In the genomic region with DNA sequence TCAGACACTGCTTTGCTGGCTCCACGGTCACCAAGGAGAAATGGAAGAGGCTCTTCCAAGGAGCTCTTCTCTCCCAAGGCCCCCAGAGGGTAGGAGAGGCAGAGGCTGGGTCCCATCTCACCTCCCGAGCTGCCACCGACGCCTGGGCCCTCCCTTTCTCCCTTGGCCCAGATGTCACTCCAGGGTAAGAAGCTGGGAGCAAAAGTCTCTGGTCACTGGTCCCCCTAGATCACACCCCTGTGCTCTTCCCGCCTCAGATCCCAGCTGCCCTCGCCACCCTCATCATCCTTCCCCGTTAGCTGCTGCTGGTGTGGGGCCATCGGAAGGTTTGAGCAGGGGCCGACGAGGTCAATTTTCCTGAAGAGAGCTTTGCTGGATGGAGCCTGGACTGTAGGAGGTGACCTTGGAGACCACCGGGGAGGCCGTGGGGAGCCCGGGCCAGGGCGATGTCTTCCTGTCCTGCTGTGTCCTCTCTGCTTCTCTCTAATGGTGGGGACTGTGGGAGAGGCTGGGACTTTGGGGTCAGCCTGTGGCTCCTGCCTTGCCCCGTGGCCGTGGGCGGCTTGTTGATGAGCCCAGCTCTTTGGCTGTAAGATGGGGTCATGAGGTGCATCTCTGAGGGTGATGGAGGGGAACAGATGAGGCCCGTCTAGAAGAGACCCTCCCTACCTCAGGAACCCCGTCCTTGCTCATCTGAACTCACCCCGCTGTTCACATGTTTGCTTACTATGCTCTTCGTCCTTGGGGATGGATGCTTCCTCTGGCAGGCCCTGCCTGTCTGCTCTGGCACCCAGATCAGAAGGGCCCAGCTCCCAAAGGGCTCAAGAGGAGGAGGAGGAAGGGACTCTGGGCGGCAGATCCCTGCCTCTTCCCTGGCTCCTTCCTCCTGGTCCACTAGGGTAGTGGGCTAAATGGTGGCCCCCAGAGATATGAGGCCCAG, we compare ENCODE assay signal across 1 cellular context.
TF ChIP-seq lines count a peak whose summit lies in the region.

No MANE protein-coding gene starts in this region.

TF ChIP-seq in HepG2, 621 proteins besides CTCF, POLR2A, EP300 and RAD21 (continues in another document):
- TF ChIP-seq, protein P1, sequence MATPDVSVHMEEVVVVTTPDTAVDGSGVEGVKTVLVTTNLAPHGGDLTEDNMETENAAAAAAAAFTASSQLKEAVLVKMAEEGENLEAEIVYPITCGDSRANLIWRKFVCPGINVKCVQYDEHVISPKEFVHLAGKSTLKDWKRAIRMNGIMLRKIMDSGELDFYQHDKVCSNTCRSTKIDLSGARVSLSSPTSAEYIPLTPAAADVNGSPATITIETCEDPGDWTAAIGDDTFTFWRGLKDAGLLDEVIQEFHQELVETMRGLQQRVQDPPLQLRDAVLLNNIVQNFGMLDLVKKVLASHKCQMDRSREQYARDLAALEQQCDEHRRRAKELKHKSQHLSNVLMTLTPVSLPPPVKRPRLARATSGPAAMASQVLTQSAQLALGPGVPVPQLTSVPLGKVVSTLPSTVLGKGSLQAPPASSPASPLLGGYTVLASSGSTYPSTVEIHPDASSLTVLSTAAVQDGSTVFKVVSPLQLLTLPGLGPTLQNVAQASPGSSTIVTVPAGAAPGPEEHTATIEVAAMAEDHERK (CRISPR knock-in tag; IDR thresholded peaks at IDR 0.05; ENCODE audit: low read depth) = no peak
- TF ChIP-seq, protein P2, sequence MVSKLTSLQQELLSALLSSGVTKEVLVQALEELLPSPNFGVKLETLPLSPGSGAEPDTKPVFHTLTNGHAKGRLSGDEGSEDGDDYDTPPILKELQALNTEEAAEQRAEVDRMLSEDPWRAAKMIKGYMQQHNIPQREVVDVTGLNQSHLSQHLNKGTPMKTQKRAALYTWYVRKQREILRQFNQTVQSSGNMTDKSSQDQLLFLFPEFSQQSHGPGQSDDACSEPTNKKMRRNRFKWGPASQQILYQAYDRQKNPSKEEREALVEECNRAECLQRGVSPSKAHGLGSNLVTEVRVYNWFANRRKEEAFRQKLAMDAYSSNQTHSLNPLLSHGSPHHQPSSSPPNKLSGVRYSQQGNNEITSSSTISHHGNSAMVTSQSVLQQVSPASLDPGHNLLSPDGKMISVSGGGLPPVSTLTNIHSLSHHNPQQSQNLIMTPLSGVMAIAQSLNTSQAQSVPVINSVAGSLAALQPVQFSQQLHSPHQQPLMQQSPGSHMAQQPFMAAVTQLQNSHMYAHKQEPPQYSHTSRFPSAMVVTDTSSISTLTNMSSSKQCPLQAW (CRISPR knock-in tag; IDR thresholded peaks at IDR 0.05) = peak; percentile 7; the same call in 1 of the 2 replicates
- TF ChIP-seq DMAP1 (CRISPR knock-in tag; IDR thresholded peaks at IDR 0.05) (no peak), KLF12 (CRISPR knock-in tag; IDR thresholded peaks at IDR 0.05; ENCODE audit: borderline replicate concordance) (no peak), ZNF296 (CRISPR knock-in tag; conservative IDR thresholded peaks at IDR 0.05) (no peak), ZNF567 (CRISPR knock-in tag; IDR thresholded peaks at IDR 0.05; ENCODE audit: borderline replicate concordance) (no peak), ZNF569 (CRISPR knock-in tag; IDR thresholded peaks at IDR 0.05; ENCODE audit: borderline replicate concordance) (0 out of 2 replicates have a peak, but pooled peaks have one; percentile 68), ZNF441 (CRISPR knock-in tag; IDR thresholded peaks at IDR 0.05; ENCODE audit: borderline replicate concordance) (no peak), ZFY (CRISPR knock-in tag; IDR thresholded peaks at IDR 0.05) (0 out of 2 replicates have a peak, but pooled peaks have one; percentile 7), ZNF292 (CRISPR knock-in tag; IDR thresholded peaks at IDR 0.05; ENCODE audit: borderline replicate concordance, low read depth) (peak; percentile 13; the same call in 1 of the 2 replicates), ZNF451 (CRISPR knock-in tag; IDR thresholded peaks at IDR 0.05) (no peak), ZNF614 (CRISPR knock-in tag; IDR thresholded peaks at IDR 0.05; ENCODE audit: borderline replicate concordance) (no peak), HOXA3 (CRISPR knock-in tag; IDR thresholded peaks at IDR 0.05) (peak; percentile 35; the same call in 1 of the 2 replicates), RARG (CRISPR knock-in tag; IDR thresholded peaks at IDR 0.05; ENCODE audit: low read depth) (no peak), ZNF775 (CRISPR knock-in tag; IDR thresholded peaks at IDR 0.05; ENCODE audit: borderline replicate concordance) (no peak), JARID2 (CRISPR knock-in tag; IDR thresholded peaks at IDR 0.05; ENCODE audit: insufficient replicate concordance) (no peak), MATR3 (CRISPR knock-in tag; IDR thresholded peaks at IDR 0.05) (no peak), PCBP1 (IDR thresholded peaks at IDR 0.05; ENCODE audit: borderline replicate concordance, low read depth, low read length) (no peak), SRF (IDR thresholded peaks at IDR 0.05; ENCODE audit: low read depth, low read length) (no peak), ZFP36L1 (CRISPR knock-in tag; IDR thresholded peaks at IDR 0.05) (no peak), CHCHD3 (CRISPR knock-in tag; IDR thresholded peaks at IDR 0.05) (no peak), NFIB (CRISPR knock-in tag; IDR thresholded peaks at IDR 0.05; ENCODE audit: borderline replicate concordance) (no peak), CEBPB (IDR thresholded peaks at IDR 0.05; ENCODE audit: borderline replicate concordance, low read depth, low read length) (no peak), ZNF816 (CRISPR knock-in tag; IDR thresholded peaks at IDR 0.05; ENCODE audit: borderline replicate concordance) (no peak), ZNF878 (CRISPR knock-in tag; IDR thresholded peaks at IDR 0.05) (no peak), ZNF10 (CRISPR knock-in tag; IDR thresholded peaks at IDR 0.05; ENCODE audit: borderline replicate concordance, low read depth) (no peak), ZBTB7B (CRISPR knock-in tag; IDR thresholded peaks at IDR 0.05) (no peak), ZNF30 (CRISPR knock-in tag; IDR thresholded peaks at IDR 0.05) (no peak), ZNF34 (CRISPR knock-in tag; IDR thresholded peaks at IDR 0.05; ENCODE audit: borderline replicate concordance) (no peak), MAFG (CRISPR knock-in tag; IDR thresholded peaks at IDR 0.05) (no peak), TBP (CRISPR knock-in tag; IDR thresholded peaks at IDR 0.05) (no peak), MEF2D (CRISPR knock-in tag; IDR thresholded peaks at IDR 0.05) (no peak), KDM5B (CRISPR knock-in tag; IDR thresholded peaks at IDR 0.05; ENCODE audit: borderline replicate concordance) (no peak)
- TF ChIP-seq, protein P3, sequence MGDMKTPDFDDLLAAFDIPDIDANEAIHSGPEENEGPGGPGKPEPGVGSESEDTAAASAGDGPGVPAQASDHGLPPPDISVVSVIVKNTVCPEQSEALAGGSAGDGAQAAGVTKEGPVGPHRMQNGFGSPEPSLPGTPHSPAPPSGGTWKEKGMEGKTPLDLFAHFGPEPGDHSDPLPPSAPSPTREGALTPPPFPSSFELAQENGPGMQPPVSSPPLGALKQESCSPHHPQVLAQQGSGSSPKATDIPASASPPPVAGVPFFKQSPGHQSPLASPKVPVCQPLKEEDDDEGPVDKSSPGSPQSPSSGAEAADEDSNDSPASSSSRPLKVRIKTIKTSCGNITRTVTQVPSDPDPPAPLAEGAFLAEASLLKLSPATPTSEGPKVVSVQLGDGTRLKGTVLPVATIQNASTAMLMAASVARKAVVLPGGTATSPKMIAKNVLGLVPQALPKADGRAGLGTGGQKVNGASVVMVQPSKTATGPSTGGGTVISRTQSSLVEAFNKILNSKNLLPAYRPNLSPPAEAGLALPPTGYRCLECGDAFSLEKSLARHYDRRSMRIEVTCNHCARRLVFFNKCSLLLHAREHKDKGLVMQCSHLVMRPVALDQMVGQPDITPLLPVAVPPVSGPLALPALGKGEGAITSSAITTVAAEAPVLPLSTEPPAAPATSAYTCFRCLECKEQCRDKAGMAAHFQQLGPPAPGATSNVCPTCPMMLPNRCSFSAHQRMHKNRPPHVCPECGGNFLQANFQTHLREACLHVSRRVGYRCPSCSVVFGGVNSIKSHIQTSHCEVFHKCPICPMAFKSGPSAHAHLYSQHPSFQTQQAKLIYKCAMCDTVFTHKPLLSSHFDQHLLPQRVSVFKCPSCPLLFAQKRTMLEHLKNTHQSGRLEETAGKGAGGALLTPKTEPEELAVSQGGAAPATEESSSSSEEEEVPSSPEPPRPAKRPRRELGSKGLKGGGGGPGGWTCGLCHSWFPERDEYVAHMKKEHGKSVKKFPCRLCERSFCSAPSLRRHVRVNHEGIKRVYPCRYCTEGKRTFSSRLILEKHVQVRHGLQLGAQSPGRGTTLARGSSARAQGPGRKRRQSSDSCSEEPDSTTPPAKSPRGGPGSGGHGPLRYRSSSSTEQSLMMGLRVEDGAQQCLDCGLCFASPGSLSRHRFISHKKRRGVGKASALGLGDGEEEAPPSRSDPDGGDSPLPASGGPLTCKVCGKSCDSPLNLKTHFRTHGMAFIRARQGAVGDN (CRISPR knock-in tag; IDR thresholded peaks at IDR 0.05) = peak; percentile 50
- TF ChIP-seq, protein P4, sequence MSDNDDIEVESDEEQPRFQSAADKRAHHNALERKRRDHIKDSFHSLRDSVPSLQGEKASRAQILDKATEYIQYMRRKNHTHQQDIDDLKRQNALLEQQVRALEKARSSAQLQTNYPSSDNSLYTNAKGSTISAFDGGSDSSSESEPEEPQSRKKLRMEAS (IDR thresholded peaks at IDR 0.05) = peak; percentile 9; the same call in 1 of the 2 replicates
- TF ChIP-seq, protein P5, sequence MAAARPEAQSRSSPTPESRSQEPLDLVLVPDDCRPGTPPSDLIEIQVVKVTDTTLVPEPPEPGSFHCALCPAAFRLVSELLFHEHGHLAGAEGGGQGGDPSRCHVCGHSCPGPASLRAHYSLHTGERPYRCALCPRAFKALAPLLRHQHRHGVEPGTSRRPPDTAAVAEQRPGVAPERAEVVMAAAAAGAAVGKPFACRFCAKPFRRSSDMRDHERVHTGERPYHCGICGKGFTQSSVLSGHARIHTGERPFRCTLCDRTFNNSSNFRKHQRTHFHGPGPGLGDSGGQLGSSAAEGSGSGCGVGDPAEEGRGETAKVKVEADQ (CRISPR knock-in tag; IDR thresholded peaks at IDR 0.05; ENCODE audit: borderline replicate concordance) = no peak
- TF ChIP-seq, protein P6, sequence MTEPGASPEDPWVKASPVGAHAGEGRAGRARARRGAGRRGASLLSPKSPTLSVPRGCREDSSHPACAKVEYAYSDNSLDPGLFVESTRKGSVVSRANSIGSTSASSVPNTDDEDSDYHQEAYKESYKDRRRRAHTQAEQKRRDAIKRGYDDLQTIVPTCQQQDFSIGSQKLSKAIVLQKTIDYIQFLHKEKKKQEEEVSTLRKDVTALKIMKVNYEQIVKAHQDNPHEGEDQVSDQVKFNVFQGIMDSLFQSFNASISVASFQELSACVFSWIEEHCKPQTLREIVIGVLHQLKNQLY (CRISPR knock-in tag; IDR thresholded peaks at IDR 0.05) = no peak
- TF ChIP-seq, protein P7, sequence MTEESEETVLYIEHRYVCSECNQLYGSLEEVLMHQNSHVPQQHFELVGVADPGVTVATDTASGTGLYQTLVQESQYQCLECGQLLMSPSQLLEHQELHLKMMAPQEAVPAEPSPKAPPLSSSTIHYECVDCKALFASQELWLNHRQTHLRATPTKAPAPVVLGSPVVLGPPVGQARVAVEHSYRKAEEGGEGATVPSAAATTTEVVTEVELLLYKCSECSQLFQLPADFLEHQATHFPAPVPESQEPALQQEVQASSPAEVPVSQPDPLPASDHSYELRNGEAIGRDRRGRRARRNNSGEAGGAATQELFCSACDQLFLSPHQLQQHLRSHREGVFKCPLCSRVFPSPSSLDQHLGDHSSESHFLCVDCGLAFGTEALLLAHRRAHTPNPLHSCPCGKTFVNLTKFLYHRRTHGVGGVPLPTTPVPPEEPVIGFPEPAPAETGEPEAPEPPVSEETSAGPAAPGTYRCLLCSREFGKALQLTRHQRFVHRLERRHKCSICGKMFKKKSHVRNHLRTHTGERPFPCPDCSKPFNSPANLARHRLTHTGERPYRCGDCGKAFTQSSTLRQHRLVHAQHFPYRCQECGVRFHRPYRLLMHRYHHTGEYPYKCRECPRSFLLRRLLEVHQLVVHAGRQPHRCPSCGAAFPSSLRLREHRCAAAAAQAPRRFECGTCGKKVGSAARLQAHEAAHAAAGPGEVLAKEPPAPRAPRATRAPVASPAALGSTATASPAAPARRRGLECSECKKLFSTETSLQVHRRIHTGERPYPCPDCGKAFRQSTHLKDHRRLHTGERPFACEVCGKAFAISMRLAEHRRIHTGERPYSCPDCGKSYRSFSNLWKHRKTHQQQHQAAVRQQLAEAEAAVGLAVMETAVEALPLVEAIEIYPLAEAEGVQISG (CRISPR knock-in tag; IDR thresholded peaks at IDR 0.05) = peak; percentile 37; the same call in 1 of the 2 replicates
- TF ChIP-seq, protein P8, sequence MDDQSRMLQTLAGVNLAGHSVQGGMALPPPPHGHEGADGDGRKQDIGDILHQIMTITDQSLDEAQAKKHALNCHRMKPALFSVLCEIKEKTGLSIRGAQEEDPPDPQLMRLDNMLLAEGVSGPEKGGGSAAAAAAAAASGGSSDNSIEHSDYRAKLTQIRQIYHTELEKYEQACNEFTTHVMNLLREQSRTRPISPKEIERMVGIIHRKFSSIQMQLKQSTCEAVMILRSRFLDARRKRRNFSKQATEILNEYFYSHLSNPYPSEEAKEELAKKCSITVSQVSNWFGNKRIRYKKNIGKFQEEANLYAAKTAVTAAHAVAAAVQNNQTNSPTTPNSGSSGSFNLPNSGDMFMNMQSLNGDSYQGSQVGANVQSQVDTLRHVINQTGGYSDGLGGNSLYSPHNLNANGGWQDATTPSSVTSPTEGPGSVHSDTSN (CRISPR knock-in tag; IDR thresholded peaks at IDR 0.05; ENCODE audit: borderline replicate concordance) = no peak
- TF ChIP-seq, protein P9, sequence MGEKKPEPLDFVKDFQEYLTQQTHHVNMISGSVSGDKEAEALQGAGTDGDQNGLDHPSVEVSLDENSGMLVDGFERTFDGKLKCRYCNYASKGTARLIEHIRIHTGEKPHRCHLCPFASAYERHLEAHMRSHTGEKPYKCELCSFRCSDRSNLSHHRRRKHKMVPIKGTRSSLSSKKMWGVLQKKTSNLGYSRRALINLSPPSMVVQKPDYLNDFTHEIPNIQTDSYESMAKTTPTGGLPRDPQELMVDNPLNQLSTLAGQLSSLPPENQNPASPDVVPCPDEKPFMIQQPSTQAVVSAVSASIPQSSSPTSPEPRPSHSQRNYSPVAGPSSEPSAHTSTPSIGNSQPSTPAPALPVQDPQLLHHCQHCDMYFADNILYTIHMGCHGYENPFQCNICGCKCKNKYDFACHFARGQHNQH (CRISPR knock-in tag; IDR thresholded peaks at IDR 0.05) = no peak
- TF ChIP-seq, protein P10, sequence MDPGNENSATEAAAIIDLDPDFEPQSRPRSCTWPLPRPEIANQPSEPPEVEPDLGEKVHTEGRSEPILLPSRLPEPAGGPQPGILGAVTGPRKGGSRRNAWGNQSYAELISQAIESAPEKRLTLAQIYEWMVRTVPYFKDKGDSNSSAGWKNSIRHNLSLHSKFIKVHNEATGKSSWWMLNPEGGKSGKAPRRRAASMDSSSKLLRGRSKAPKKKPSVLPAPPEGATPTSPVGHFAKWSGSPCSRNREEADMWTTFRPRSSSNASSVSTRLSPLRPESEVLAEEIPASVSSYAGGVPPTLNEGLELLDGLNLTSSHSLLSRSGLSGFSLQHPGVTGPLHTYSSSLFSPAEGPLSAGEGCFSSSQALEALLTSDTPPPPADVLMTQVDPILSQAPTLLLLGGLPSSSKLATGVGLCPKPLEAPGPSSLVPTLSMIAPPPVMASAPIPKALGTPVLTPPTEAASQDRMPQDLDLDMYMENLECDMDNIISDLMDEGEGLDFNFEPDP (CRISPR knock-in tag; conservative IDR thresholded peaks at IDR 0.05) = no peak
